In the genomic region with DNA sequence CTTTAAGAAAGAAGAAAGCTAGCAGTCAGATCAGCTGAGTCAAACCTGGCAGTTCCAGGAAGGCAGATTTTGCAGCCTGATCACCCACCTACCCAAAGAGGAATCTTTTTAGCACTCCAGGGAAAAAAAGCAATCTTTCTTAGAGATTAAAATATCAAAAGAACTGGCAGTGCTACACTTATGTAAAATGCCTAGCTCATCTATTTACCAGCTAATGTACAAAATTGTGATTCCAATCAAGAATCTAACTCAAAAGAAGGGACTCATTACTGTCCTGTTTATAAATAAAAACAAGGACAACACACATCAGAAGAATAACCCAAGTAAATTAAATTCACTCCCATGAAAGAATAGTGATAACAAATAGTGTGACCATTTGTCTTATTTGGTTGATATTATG, we compare ENCODE assay signal across 39 cellular contexts.
"Had no signal": no experiment of that assay in that cellular context is flagged by ENCODE, and none has a peak within 500 bp of the region (broad histone marks: within the 10 kb centered on the region; RNA-seq: fewer than 3 reads in every experiment).

No MANE protein-coding gene starts in this region.

- H3K27me3 ChIP-seq: adrenal gland, ascending aorta, body of pancreas, brain microvascular endothelial cell, breast epithelium, cardiac muscle cell had no signal

- ATAC-seq: activated naive CD4-positive, alpha-beta T cell treated with anti-CD3 and anti-CD28 coated beads, Interleukin-2, amount 50 U/mL, for 72 hours; activated naive CD8-positive, alpha-beta T cell treated with anti-CD3 and anti-CD28 coated beads, Interleukin-2, amount 50 U/mL, for 24 hours; activated T-cell treated with anti-CD3 and anti-CD28 coated beads, Interleukin-2, amount 50 U/mL, for 4 hours; activated T-cell treated with anti-CD3 and anti-CD28 coated beads, Interleukin-2, amount 50 U/mL, for 72 hours; activated T-helper 17 cell treated with anti-CD3 and anti-CD28 coated beads, Interleukin-2, amount 50 U/mL, for 72 hours; body of pancreas had no signal

- H3K27ac Mint-ChIP-seq: activated naive CD4-positive, alpha-beta T cell treated with anti-CD3 and anti-CD28 coated beads for 36 hours; activated naive CD4-positive, alpha-beta T cell treated with anti-CD3 and anti-CD28 coated beads, Interleukin-2, amount 10 ng/mL, durations not matched to agents 7 days and 5 days; activated naive CD4-positive, alpha-beta T cell treated with anti-CD3 and anti-CD28 coated beads, Interleukin-2, amount 50 U/mL, for 24 hours; activated naive CD4-positive, alpha-beta T cell treated with anti-CD3 and anti-CD28 coated beads, Interleukin-2, amount 50 U/mL, for 72 hours; activated naive CD8-positive, alpha-beta T cell; activated naive CD8-positive, alpha-beta T cell treated with anti-CD3 and anti-CD28 coated beads for 36 hours; activated naive CD8-positive, alpha-beta T cell treated with anti-CD3 and anti-CD28 coated beads, Interleukin-2, amount 10 ng/mL, durations not matched to agents 7 days and 5 days; activated naive CD8-positive, alpha-beta T cell treated with anti-CD3 and anti-CD28 coated beads, Interleukin-2, amount 50 U/mL, for 24 hours; activated T-cell treated with anti-CD3 and anti-CD28 coated beads, Interleukin-2, amount 50 U/mL, for 24 hours; activated T-cell treated with anti-CD3 and anti-CD28 coated beads, Interleukin-2, amount 50 U/mL, for 72 hours; activated T-helper 1 cell treated with anti-CD3 and anti-CD28 coated beads, Interleukin-12 subunit alpha, Interleukin-12 subunit beta, Interleukin-2, Interleukin-4 antibody, amounts not matched to agents 30 ng/mL and 10 ng/mL and 1 ng/mL, durations not matched to agents 14 hours and 24 hours and 36 hours; activated T-helper 17 cell treated with anti-CD3 and anti-CD28 coated beads, Interleukin-2, amount 50 U/mL, for 72 hours; activated T-helper 2 cell treated with anti-CD3 and anti-CD28 coated beads, Interferon-gamma antibody, Interleukin-2, Interleukin-4, amounts not matched to agents 10 μg/mL and 5 μg/mL and 100 μg/mL, durations not matched to agents 14 hours and 24 hours and 36 hours had no signal

- H3K27me3 Mint-ChIP-seq: activated naive CD4-positive, alpha-beta T cell treated with anti-CD3 and anti-CD28 coated beads, Interleukin-2, amount 10 ng/mL, durations not matched to agents 7 days and 5 days; activated naive CD4-positive, alpha-beta T cell treated with anti-CD3 and anti-CD28 coated beads, Interleukin-2, amount 50 U/mL, for 24 hours; activated naive CD8-positive, alpha-beta T cell treated with anti-CD3 and anti-CD28 coated beads for 36 hours; activated naive CD8-positive, alpha-beta T cell treated with anti-CD3 and anti-CD28 coated beads, Interleukin-2, amount 10 ng/mL, durations not matched to agents 7 days and 5 days; activated naive CD8-positive, alpha-beta T cell treated with anti-CD3 and anti-CD28 coated beads, Interleukin-2, amount 50 U/mL, for 24 hours; activated T-cell treated with anti-CD3 and anti-CD28 coated beads, Interleukin-2, amount 50 U/mL, for 24 hours; activated T-helper 17 cell treated with anti-CD3 and anti-CD28 coated beads, Interleukin-2, amount 50 U/mL, for 72 hours; central memory CD8-positive, alpha-beta T cell had no signal

- H3K4me1 Mint-ChIP-seq: activated naive CD4-positive, alpha-beta T cell treated with anti-CD3 and anti-CD28 coated beads, Interleukin-2, amount 10 ng/mL, durations not matched to agents 7 days and 5 days; activated naive CD4-positive, alpha-beta T cell treated with anti-CD3 and anti-CD28 coated beads, Interleukin-2, amount 50 U/mL, for 24 hours; activated naive CD8-positive, alpha-beta T cell treated with anti-CD3 and anti-CD28 coated beads for 36 hours; activated naive CD8-positive, alpha-beta T cell treated with anti-CD3 and anti-CD28 coated beads, Interleukin-2, amount 10 ng/mL, durations not matched to agents 7 days and 5 days; activated naive CD8-positive, alpha-beta T cell treated with anti-CD3 and anti-CD28 coated beads, Interleukin-2, amount 50 U/mL, for 24 hours; activated T-helper 17 cell treated with anti-CD3 and anti-CD28 coated beads, Interleukin-2, amount 50 U/mL, for 72 hours; brain; central memory CD8-positive, alpha-beta T cell had no signal

- H3K36me3 ChIP-seq: adrenal gland, ascending aorta, brain microvascular endothelial cell, breast epithelium, cardiac muscle cell had no signal

- H3K4me3 Mint-ChIP-seq: activated naive CD4-positive, alpha-beta T cell treated with anti-CD3 and anti-CD28 coated beads for 36 hours; activated naive CD4-positive, alpha-beta T cell treated with anti-CD3 and anti-CD28 coated beads, Interleukin-2, amount 10 ng/mL, durations not matched to agents 7 days and 5 days; activated naive CD4-positive, alpha-beta T cell treated with anti-CD3 and anti-CD28 coated beads, Interleukin-2, amount 50 U/mL, for 24 hours; activated naive CD8-positive, alpha-beta T cell; activated naive CD8-positive, alpha-beta T cell treated with anti-CD3 and anti-CD28 coated beads for 36 hours; activated naive CD8-positive, alpha-beta T cell treated with anti-CD3 and anti-CD28 coated beads, Interleukin-2, amount 10 ng/mL, durations not matched to agents 7 days and 5 days; activated naive CD8-positive, alpha-beta T cell treated with anti-CD3 and anti-CD28 coated beads, Interleukin-2, amount 50 U/mL, for 24 hours; activated T-cell treated with anti-CD3 and anti-CD28 coated beads, Interleukin-2, amount 50 U/mL, for 24 hours; activated T-cell treated with anti-CD3 and anti-CD28 coated beads, Interleukin-2, amount 50 U/mL, for 4 hours; activated T-cell treated with anti-CD3 and anti-CD28 coated beads, Interleukin-2, amount 50 U/mL, for 72 hours; activated T-helper 1 cell treated with anti-CD3 and anti-CD28 coated beads, Interleukin-12 subunit alpha, Interleukin-12 subunit beta, Interleukin-2, Interleukin-4 antibody, amounts not matched to agents 30 ng/mL and 10 ng/mL and 1 ng/mL, durations not matched to agents 14 hours and 24 hours and 36 hours; activated T-helper 17 cell treated with anti-CD3 and anti-CD28 coated beads, Interleukin-2, amount 50 U/mL, for 72 hours; brain; central memory CD8-positive, alpha-beta T cell had no signal

- H3K36me3 Mint-ChIP-seq: activated naive CD4-positive, alpha-beta T cell treated with anti-CD3 and anti-CD28 coated beads, Interleukin-2, amount 10 ng/mL, durations not matched to agents 7 days and 5 days; activated naive CD4-positive, alpha-beta T cell treated with anti-CD3 and anti-CD28 coated beads, Interleukin-2, amount 50 U/mL, for 24 hours; activated naive CD8-positive, alpha-beta T cell; activated naive CD8-positive, alpha-beta T cell treated with anti-CD3 and anti-CD28 coated beads for 36 hours; activated naive CD8-positive, alpha-beta T cell treated with anti-CD3 and anti-CD28 coated beads, Interleukin-2, amount 10 ng/mL, durations not matched to agents 7 days and 5 days; brain had no signal

- DNase-seq: activated effector memory CD4-positive, alpha-beta T cell treated with anti-CD3 and anti-CD28 coated beads, Interleukin-2, amount 50 U/mL, for 16 hours; activated effector memory CD4-positive, alpha-beta T cell treated with Interleukin-2 at 50 U/mL for 16 hours; activated gamma-delta T cell; activated gamma-delta T cell treated with Interleukin-2 at 50 U/mL for 16 hours; activated naive CD4-positive, alpha-beta T cell; activated naive CD4-positive, alpha-beta T cell treated with anti-CD3 and anti-CD28 coated beads for 36 hours; activated naive CD4-positive, alpha-beta T cell treated with anti-CD3 and anti-CD28 coated beads, Interleukin-2, amount 10 ng/mL, durations not matched to agents 7 days and 5 days; activated naive CD4-positive, alpha-beta T cell treated with anti-CD3 and anti-CD28 coated beads, Interleukin-2, amount 50 U/mL, for 16 hours; activated naive CD4-positive, alpha-beta T cell treated with Interleukin-2 at 50 U/mL for 16 hours; activated naive CD8-positive, alpha-beta T cell treated with anti-CD3 and anti-CD28 coated beads for 36 hours; activated naive CD8-positive, alpha-beta T cell treated with anti-CD3 and anti-CD28 coated beads, Interleukin-2, amount 10 ng/mL, durations not matched to agents 7 days and 5 days; activated naive CD8-positive, alpha-beta T cell treated with anti-CD3 and anti-CD28 coated beads, Interleukin-2, amount 50 U/mL, for 24 hours; activated T-cell treated with anti-CD3 and anti-CD28 coated beads, Interleukin-2, amount 50 U/mL, for 1 hour; activated T-cell treated with anti-CD3 and anti-CD28 coated beads, Interleukin-2, amount 50 U/mL, for 24 hours; activated T-cell treated with anti-CD3 and anti-CD28 coated beads, Interleukin-2, amount 50 U/mL, for 4 hours; activated T-cell treated with anti-CD3 and anti-CD28 coated beads, Interleukin-2, amount 50 U/mL, for 48 hours; activated T-cell treated with anti-CD3 and anti-CD28 coated beads, Interleukin-2, amount 50 U/mL, for 72 hours; adrenal gland; amniotic stem cell; amygdala; aorta; body of pancreas; brain microvascular endothelial cell; caudate nucleus; central memory CD4-positive, alpha-beta T cell; cerebellar nuclear complex had no signal

- H3K27ac ChIP-seq: adrenal gland, ascending aorta, body of pancreas, brain microvascular endothelial cell, breast epithelium, cardiac muscle cell had no signal

- H3K9me3 ChIP-seq: adrenal gland had no signal

- H3K4me3 ChIP-seq: adrenal gland, ascending aorta, body of pancreas, breast epithelium, cardiac muscle cell had no signal

- H3K4me1 ChIP-seq: adrenal gland, body of pancreas, breast epithelium had no signal

- FAIRE-seq: astrocyte, bronchial epithelial cell had no signal
